In genomic region chr19:36849701-36850645, GRCh38 we compare ENCODE assay signal across 8 cellular contexts. TPM values are rescaled to one million over a fixed set of nuclear protein-coding genes. Genes with fewer than 3 reads are reported as not detected.
DNase-seq lines count a peak whose midpoint lies in the region; ATAC-seq lines count a peak whose summit lies in the region.

No MANE protein-coding gene starts in this region.

- H3K4me1 Mint-ChIP-seq in activated CD4-positive, alpha-beta T cell treated with anti-CD3 and anti-CD28 coated beads for 36 hours = peaks cover 10% of the 10 kb centered on the region

- DNase-seq in AG08395 (ENCODE audit: low spot score) (peak; percentile 93), NCI-H446 (lab: John Stamatoyannopoulos, UW) (peak; percentile 56 to 85), kidney tubule cell (ENCODE audit: low spot score) (peak; percentile 90)
- peak; percentile 94 for DNase-seq in activated CD4-positive, alpha-beta T cell treated with anti-CD3 and anti-CD28 coated beads for 36 hours
- DNase-seq in stimulated activated CD4-positive, alpha-beta T cell treated with anti-CD3 and anti-CD28 coated beads, Interleukin-15, amount 100 ng/mL, for 48 hours (ENCODE audit: low read depth in 2 of 2) = peak; percentile 76 to 83

- H3K27me3 Mint-ChIP-seq in activated CD4-positive, alpha-beta T cell treated with anti-CD3 and anti-CD28 coated beads for 36 hours = no peaks in the 10 kb centered on the region

- H3K27ac ChIP-seq in cingulate gyrus (ENCODE audit: low read depth, low read length) = peak overlapping the region; percentile 92

- ATAC-seq in GM18907 (IDR thresholded peaks at IDR 0.05; ENCODE audit: unreplicated experiment) (peak; percentile 87), HG03159 (IDR thresholded peaks at IDR 0.05; ENCODE audit: unreplicated experiment) (peak; percentile 87)
- peak; percentile 91 for ATAC-seq in activated CD4-positive, alpha-beta T cell treated with anti-CD3 and anti-CD28 coated beads for 36 hours

- no peak overlapping the region for H3K4me3 Mint-ChIP-seq in activated CD4-positive, alpha-beta T cell treated with anti-CD3 and anti-CD28 coated beads for 36 hours

- H3K9me3 Mint-ChIP-seq in activated CD4-positive, alpha-beta T cell treated with anti-CD3 and anti-CD28 coated beads for 36 hours (ENCODE audit: low read depth) = peaks cover 14% of the 10 kb centered on the region

- POLR2A ChIA-PET in activated CD4-positive, alpha-beta T cell treated with anti-CD3 and anti-CD28 coated beads for 36 hours (lab: Charles Lee) = interaction anchor here (0.5 to 3.6 kb wide), 18 partner anchors 12 to 1199 kb away, joined by 3 to 53 read pairs (median 4); partner anchors contain the start of genes ZNF146, ZNF260, ZNF420 and ZNF461

- H3K36me3 Mint-ChIP-seq in activated CD4-positive, alpha-beta T cell treated with anti-CD3 and anti-CD28 coated beads for 36 hours (ENCODE audit: low read depth) = peaks cover 57% of the 10 kb centered on the region

- CTCF ChIA-PET in activated CD4-positive, alpha-beta T cell treated with anti-CD3 and anti-CD28 coated beads for 36 hours (lab: Charles Lee) = interaction anchor here (0.5 to 3.4 kb wide), 6 partner anchors 8 to 1524 kb away, joined by 3 to 19 read pairs (median 4); partner anchors contain the start of genes PSMD8, ZNF383, ZNF540 and ZNF571

- no peak overlapping the region for H3K27ac Mint-ChIP-seq in activated CD4-positive, alpha-beta T cell treated with anti-CD3 and anti-CD28 coated beads for 36 hours

- intact Hi-C loops in activated CD4-positive, alpha-beta T cell treated with anti-CD3 and anti-CD28 coated beads for 36 hours (cut with DNase I, micrococcal nuclease) = loop anchor here (1.0 to 5.0 kb wide), 20 partner anchors 12 to 1467 kb away; partner anchors contain the start of genes ZNF260 (in 2 of the 2), ZNF567 (in 2 of the 2), ZNF568 (in 2 of the 2) and ZNF790 (in 2 of the 2)

RNA-seq across cellular contexts. Expression of gene ZNF345, which starts 0.7 kb away (rescaled TPM):
- total RNA-seq in activated CD4-positive, alpha-beta T cell treated with anti-CD3 and anti-CD28 coated beads for 36 hours = 1 to 10 TPM; 3.5 to 4.6 TPM

RNA-seq across cellular contexts. Expression of gene ZNF790, which starts 11.8 kb away (rescaled TPM):
- total RNA-seq in activated CD4-positive, alpha-beta T cell treated with anti-CD3 and anti-CD28 coated beads for 36 hours = 1 to 10 TPM; 7.1 to 8.8 TPM

Comparison
In these comparisons a context has a peak if more than half of its experiments do, and no peak if none do; other contexts are left out.
1. Peak in every context shown above with its lines: DNase-seq, ATAC-seq and H3K27ac ChIP-seq.